ENCODE assay signal across 1 cellular context in genomic region chrX:21728276-21728968, GRCh38.
A peak's percentile ranks its signal among the peaks of the same experiment; 100 is the strongest.
TF ChIP-seq lines count a peak whose summit lies in the region.

No MANE protein-coding gene starts in this region.

TF ChIP-seq in HepG2, 621 proteins besides CTCF, POLR2A, EP300 and RAD21 (continued from another document):
- TF ChIP-seq E2F2 (CRISPR knock-in tag; IDR thresholded peaks at IDR 0.05; ENCODE audit: borderline replicate concordance) (no peak), NAIF1 (CRISPR knock-in tag; IDR thresholded peaks at IDR 0.05; ENCODE audit: borderline replicate concordance) (no peak), TEAD3 (CRISPR knock-in tag; optimal IDR thresholded peaks at IDR 0.05; ENCODE audit: borderline replicate concordance) (no peak), BCL6 (CRISPR knock-in tag; IDR thresholded peaks at IDR 0.05) (peak; percentile 15; the same call in 1 of the 2 replicates), NBN (conservative IDR thresholded peaks at IDR 0.05) (no peak), ZMAT3 (CRISPR knock-in tag; conservative IDR thresholded peaks at IDR 0.05) (no peak), JUN (CRISPR knock-in tag; IDR thresholded peaks at IDR 0.05) (no peak), ZNF383 (CRISPR knock-in tag; IDR thresholded peaks at IDR 0.05; ENCODE audit: borderline replicate concordance) (no peak), ARNT2 (CRISPR knock-in tag; IDR thresholded peaks at IDR 0.05; ENCODE audit: low read depth) (no peak), ZNF430 (CRISPR knock-in tag; IDR thresholded peaks at IDR 0.05) (no peak), RORA (CRISPR knock-in tag; IDR thresholded peaks at IDR 0.05) (no peak), ZNF20 (CRISPR knock-in tag; IDR thresholded peaks at IDR 0.05) (no peak), NFE2 (CRISPR knock-in tag; IDR thresholded peaks at IDR 0.05) (no peak), NFKBIZ (CRISPR knock-in tag; IDR thresholded peaks at IDR 0.05) (no peak), MAFF (IDR thresholded peaks at IDR 0.05; ENCODE audit: low read depth, low read length) (peak; percentile 60), RARA (CRISPR knock-in tag; IDR thresholded peaks at IDR 0.05) (peak; percentile 85), MNT (IDR thresholded peaks at IDR 0.05) (no peak), MAFK (conservative IDR thresholded peaks at IDR 0.05 in 1 of 2, IDR thresholded peaks at IDR 0.05 in 1 of 2; ENCODE audit: low read length in 2 of 2) (peak; percentile 51 to 56), GATAD2A (CRISPR knock-in tag; IDR thresholded peaks at IDR 0.05) (0 out of 2 replicates have a peak, but pooled peaks have one; percentile 23), RXRB (CRISPR knock-in tag; IDR thresholded peaks at IDR 0.05; ENCODE audit: borderline replicate concordance) (peak; percentile 45; the same call in 1 of the 2 replicates), SOX13 (IDR thresholded peaks at IDR 0.05) (no peak), SOX13 (CRISPR knock-in tag; conservative IDR thresholded peaks at IDR 0.05 in 1 of 2, IDR thresholded peaks at IDR 0.05 in 1 of 2) (peak in 1 of 2 experiments; percentile 30; a peak in 1 of 4 replicates), THAP9 (CRISPR knock-in tag; IDR thresholded peaks at IDR 0.05; ENCODE audit: borderline replicate concordance) (no peak), TP53 (CRISPR knock-in tag; conservative IDR thresholded peaks at IDR 0.05) (no peak), CEBPG (CRISPR knock-in tag; IDR thresholded peaks at IDR 0.05) (0 out of 2 replicates have a peak, but pooled peaks have one; percentile 24), MIER2 (CRISPR knock-in tag; IDR thresholded peaks at IDR 0.05) (no peak), MLLT10 (CRISPR knock-in tag; IDR thresholded peaks at IDR 0.05) (no peak), ZMYM2 (CRISPR knock-in tag; IDR thresholded peaks at IDR 0.05) (no peak), ATAD3A (CRISPR knock-in tag; IDR thresholded peaks at IDR 0.05) (no peak), ZXDC (CRISPR knock-in tag; IDR thresholded peaks at IDR 0.05) (no peak), POLR2G (IDR thresholded peaks at IDR 0.05; ENCODE audit: low read depth, low read length) (no peak), POGK (CRISPR knock-in tag; conservative IDR thresholded peaks at IDR 0.05) (no peak), MIXL1 (CRISPR knock-in tag; IDR thresholded peaks at IDR 0.05) (no peak)
